Comparison of ENCODE assay signal across 1 cellular context in genomic region chr9:98399950-98400683, GRCh38.
TF ChIP-seq lines count a peak whose summit lies in the region.

No MANE protein-coding gene starts in this region.

TF ChIP-seq in H1, 55 proteins besides CTCF, POLR2A, EP300 and RAD21:
- TF ChIP-seq TCF12 (IDR thresholded peaks at IDR 0.05; ENCODE audit: low read depth, low read length): no peak
- TF ChIP-seq CTBP2 (IDR thresholded peaks at IDR 0.05; ENCODE audit: borderline replicate concordance, insufficient read depth, insufficient read length, low read length): no peak
- TF ChIP-seq RBBP5 (IDR thresholded peaks at IDR 0.05; ENCODE audit: borderline replicate concordance, low read depth, low read length): no peak
TF ChIP-seq in H1: peak in this region for 0.
